ENCODE assay signal across 8 cellular contexts in the genomic region with DNA sequence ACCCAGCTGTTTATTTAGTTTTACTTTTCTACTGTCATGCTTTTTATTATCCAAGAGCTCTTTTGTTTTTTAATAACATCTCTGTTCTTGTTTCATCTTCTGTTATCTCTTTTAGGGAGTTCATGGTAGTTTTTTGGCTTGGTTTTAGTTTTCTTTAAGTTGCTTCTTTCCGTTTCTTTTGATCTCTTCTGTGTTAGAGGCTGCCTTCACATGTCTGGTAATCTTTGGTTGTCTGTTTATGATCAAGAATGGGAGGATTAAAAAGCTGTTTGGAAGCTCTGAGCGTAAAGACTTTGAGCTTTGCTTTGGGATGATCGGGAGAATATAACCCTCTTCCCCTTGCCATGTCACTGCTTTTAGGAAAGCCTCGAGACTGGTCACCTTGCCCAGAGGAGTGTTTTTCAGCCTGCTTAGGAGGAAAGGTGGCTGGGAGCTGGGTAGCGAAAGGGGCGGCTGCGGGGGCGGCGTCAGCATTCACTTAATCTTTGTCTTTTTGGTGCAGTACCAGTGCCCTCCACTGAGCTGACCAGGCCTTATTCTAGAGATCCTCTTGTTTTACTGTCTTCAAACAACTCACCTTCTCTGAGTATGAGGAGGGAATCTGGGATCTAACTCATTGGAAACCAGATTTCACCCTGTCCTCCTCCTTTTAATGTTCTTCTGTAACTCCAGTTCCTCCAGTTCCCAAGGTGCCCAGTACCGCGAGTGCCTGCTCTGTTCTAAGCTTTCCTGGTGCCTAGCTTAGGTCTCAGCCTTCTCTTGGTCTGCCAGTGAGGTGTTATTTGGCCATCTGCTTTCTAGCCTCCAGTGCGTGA. TPM values are rescaled to one million over a fixed set of nuclear protein-coding genes. Genes with fewer than 3 reads are reported as not detected.
DNase-seq lines count a peak whose midpoint lies in the region; ATAC-seq and TF ChIP-seq lines count a peak whose summit lies in the region.

No MANE protein-coding gene starts in this region.

- H3K27ac ChIP-seq in VCaP (peak overlapping the region; percentile 53), brain microvascular endothelial cell (no peak overlapping the region)

- ATAC-seq in GM21737 (IDR thresholded peaks at IDR 0.05; ENCODE audit: unreplicated experiment) = no peak

- H3K4me3 ChIP-seq in brain microvascular endothelial cell (ENCODE audit: low read depth, low read length) = no peak overlapping the region

- DNase-seq in SHP77 (lab: John Stamatoyannopoulos, UW) (peak; percentile 2 to 3), SHP77 treated with DMSO at 0.1 percent for 48 hours (lab: John Stamatoyannopoulos, UW) (no peak), brain microvascular endothelial cell (peak; percentile 65), lung microvascular endothelial cell (ENCODE audit: low read depth in 2 of 2) (peak; percentile 46 to 49), GM19240 (ENCODE audit: insufficient read length, low spot score) (no peak)
- peak; percentile 45 to 63 for DNase-seq in stimulated activated CD8-positive, alpha-beta memory T cell treated with anti-CD3 and anti-CD28 coated beads, Interleukin-2, amount 100 ng/mL, for 48 hours (ENCODE audit: low read depth in 2 of 2)

- in situ Hi-C loops in brain microvascular endothelial cell (cut with HindIII; ENCODE audit: low pct_ligation_motif_present, low sequenced_read_pairs) = no loop called here

- peaks cover 29% of the 10 kb centered on the region for H3K36me3 ChIP-seq in brain microvascular endothelial cell (replicated peaks)

- TF ChIP-seq CTCF in VCaP (conservative IDR thresholded peaks at IDR 0.05) (peak; percentile 69), brain microvascular endothelial cell (IDR thresholded peaks at IDR 0.05; ENCODE audit: low read depth, low read length, missing control alignments) (peak; percentile 67)

- H3K27me3 ChIP-seq in brain microvascular endothelial cell (replicated peaks) = no peaks in the 10 kb centered on the region

RNA-seq across cellular contexts. Expression of a gene that starts 15.5 kb away (rescaled TPM):
- total RNA-seq in lung microvascular endothelial cell = 7.2 and 8.9 TPM in 2 replicates

RNA-seq across cellular contexts. Expression of a gene that starts 29.0 kb away (rescaled TPM):
- total RNA-seq in lung microvascular endothelial cell = 0.40 and 0.65 TPM in 2 replicates

RNA-seq across cellular contexts. Expression of a gene that starts 57.2 kb away (rescaled TPM):
- 250 and 335 TPM in 2 replicates for total RNA-seq in lung microvascular endothelial cell

Comparison
In these comparisons a context has a peak if more than half of its experiments do, and no peak if none do; other contexts are left out.
1. DNase-seq: peak in SHP77 (2 of 2), brain microvascular endothelial cell (single experiment), lung microvascular endothelial cell (2 of 2) and stimulated activated CD8-positive, alpha-beta memory T cell treated with anti-CD3 and anti-CD28 coated beads, Interleukin-2, amount 100 ng/mL, for 48 hours (2 of 2); none in SHP77 treated with DMSO at 0.1 percent for 48 hours (single experiment) and GM19240 (single experiment).